1 cellular context compared by ENCODE assay signal in the genomic region with DNA sequence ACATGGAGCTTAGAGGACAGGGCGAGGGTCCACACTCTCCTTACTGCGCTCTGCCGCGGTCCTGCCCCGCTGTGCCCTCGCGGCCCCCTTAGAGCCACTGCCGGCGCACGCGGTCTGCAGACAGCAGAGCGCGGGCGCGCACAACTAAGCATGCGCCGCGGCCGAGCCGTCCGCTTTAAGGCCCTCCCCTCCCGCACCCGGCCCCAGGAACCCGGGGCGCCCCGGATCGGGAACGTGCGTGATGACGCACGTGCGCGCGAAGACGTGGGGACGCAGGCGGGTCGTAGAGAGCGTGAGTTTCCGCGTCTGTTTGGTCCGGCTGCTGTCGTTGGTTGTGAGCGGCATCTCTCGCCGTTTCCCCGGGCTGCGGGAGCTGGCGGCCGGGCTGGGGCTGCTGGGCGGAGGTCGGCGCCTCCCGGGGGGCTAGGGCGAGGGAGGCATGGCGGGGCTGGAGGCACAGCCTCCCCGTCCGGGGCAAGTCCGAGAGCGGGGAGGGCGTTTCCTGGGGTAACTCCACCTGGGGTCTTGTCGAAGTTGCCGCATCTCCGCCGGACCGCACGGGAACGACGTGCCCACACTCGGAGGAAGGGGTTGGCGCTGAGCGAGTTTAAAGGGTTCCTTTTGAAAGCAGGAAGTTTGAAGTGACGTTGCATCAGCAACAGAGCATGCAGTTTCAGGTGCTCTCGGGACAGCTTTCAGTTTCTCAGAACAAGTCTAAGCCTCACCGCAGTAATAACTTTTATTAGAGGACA.
TF ChIP-seq lines count a peak whose summit lies in the region.

A gene with protein sequence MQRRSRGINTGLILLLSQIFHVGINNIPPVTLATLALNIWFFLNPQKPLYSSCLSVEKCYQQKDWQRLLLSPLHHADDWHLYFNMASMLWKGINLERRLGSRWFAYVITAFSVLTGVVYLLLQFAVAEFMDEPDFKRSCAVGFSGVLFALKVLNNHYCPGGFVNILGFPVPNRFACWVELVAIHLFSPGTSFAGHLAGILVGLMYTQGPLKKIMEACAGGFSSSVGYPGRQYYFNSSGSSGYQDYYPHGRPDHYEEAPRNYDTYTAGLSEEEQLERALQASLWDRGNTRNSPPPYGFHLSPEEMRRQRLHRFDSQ (plus strand): TSS at position 259 of the 752 bp plus-strand sequence. CDS start 28,640 bp downstream, outside the sequence.

TF ChIP-seq in HEK293, 187 proteins besides CTCF, POLR2A, EP300 and RAD21 (continued from another document and continues in another):
- TF ChIP-seq, protein P1, sequence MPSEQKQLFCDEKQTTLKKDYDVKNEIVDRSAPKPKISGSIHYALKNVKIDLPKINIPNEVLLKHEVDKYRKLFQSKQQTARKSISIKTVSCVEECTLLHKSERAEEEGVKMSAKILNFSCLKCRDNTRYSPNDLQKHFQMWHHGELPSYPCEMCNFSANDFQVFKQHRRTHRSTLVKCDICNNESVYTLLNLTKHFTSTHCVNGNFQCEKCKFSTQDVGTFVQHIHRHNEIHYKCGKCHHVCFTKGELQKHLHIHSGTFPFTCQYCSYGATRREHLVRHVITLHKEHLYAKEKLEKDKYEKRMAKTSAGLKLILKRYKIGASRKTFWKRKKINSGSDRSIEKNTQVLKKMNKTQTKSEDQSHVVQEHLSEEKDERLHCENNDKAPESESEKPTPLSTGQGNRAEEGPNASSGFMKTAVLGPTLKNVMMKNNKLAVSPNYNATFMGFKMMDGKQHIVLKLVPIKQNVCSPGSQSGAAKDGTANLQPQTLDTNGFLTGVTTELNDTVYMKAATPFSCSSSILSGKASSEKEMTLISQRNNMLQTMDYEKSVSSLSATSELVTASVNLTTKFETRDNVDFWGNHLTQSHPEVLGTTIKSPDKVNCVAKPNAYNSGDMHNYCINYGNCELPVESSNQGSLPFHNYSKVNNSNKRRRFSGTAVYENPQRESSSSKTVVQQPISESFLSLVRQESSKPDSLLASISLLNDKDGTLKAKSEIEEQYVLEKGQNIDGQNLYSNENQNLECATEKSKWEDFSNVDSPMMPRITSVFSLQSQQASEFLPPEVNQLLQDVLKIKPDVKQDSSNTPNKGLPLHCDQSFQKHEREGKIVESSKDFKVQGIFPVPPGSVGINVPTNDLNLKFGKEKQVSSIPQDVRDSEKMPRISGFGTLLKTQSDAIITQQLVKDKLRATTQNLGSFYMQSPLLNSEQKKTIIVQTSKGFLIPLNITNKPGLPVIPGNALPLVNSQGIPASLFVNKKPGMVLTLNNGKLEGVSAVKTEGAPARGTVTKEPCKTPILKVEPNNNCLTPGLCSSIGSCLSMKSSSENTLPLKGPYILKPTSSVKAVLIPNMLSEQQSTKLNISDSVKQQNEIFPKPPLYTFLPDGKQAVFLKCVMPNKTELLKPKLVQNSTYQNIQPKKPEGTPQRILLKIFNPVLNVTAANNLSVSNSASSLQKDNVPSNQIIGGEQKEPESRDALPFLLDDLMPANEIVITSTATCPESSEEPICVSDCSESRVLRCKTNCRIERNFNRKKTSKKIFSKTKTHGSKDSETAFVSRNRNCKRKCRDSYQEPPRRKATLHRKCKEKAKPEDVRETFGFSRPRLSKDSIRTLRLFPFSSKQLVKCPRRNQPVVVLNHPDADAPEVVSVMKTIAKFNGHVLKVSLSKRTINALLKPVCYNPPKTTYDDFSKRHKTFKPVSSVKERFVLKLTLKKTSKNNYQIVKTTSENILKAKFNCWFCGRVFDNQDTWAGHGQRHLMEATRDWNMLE (tag by site-specific recombination; conservative IDR thresholded peaks at IDR 0.05; ENCODE audit: low read depth), result peak; percentile 42
- TF ChIP-seq KLF9 (tag by site-specific recombination; IDR thresholded peaks at IDR 0.05; ENCODE audit: low read depth), result no peak
- no peak for TF ChIP-seq ZNF146 (tag by site-specific recombination; IDR thresholded peaks at IDR 0.05)
- TF ChIP-seq ZSCAN16 (tag by site-specific recombination; IDR thresholded peaks at IDR 0.05), result no peak
- no peak for TF ChIP-seq YY2 (tag by site-specific recombination; IDR thresholded peaks at IDR 0.05)
- no peak for TF ChIP-seq EGR2 (tag by site-specific recombination; IDR thresholded peaks at IDR 0.05; ENCODE audit: low read depth)
- no peak for TF ChIP-seq ZNF571 (tag by site-specific recombination; IDR thresholded peaks at IDR 0.05)
- no peak for TF ChIP-seq ZFHX2 (tag by site-specific recombination; conservative IDR thresholded peaks at IDR 0.05)
- no peak for TF ChIP-seq SALL2 (tag by site-specific recombination; IDR thresholded peaks at IDR 0.05; ENCODE audit: borderline replicate concordance)
- TF ChIP-seq ZNF768 (tag by site-specific recombination; IDR thresholded peaks at IDR 0.05), result no peak
- TF ChIP-seq, protein P2, sequence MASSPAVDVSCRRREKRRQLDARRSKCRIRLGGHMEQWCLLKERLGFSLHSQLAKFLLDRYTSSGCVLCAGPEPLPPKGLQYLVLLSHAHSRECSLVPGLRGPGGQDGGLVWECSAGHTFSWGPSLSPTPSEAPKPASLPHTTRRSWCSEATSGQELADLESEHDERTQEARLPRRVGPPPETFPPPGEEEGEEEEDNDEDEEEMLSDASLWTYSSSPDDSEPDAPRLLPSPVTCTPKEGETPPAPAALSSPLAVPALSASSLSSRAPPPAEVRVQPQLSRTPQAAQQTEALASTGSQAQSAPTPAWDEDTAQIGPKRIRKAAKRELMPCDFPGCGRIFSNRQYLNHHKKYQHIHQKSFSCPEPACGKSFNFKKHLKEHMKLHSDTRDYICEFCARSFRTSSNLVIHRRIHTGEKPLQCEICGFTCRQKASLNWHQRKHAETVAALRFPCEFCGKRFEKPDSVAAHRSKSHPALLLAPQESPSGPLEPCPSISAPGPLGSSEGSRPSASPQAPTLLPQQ (tag by site-specific recombination; IDR thresholded peaks at IDR 0.05), result peak; percentile 99
- peak; percentile 57; the same call in 1 of the 2 replicates for TF ChIP-seq ZEB2 (tag by site-specific recombination; IDR thresholded peaks at IDR 0.05)
- no peak for TF ChIP-seq ZNF544 (tag by site-specific recombination; IDR thresholded peaks at IDR 0.05)
- no peak for TF ChIP-seq MYNN (tag by site-specific recombination; IDR thresholded peaks at IDR 0.05; ENCODE audit: borderline replicate concordance)
- TF ChIP-seq, protein P3, sequence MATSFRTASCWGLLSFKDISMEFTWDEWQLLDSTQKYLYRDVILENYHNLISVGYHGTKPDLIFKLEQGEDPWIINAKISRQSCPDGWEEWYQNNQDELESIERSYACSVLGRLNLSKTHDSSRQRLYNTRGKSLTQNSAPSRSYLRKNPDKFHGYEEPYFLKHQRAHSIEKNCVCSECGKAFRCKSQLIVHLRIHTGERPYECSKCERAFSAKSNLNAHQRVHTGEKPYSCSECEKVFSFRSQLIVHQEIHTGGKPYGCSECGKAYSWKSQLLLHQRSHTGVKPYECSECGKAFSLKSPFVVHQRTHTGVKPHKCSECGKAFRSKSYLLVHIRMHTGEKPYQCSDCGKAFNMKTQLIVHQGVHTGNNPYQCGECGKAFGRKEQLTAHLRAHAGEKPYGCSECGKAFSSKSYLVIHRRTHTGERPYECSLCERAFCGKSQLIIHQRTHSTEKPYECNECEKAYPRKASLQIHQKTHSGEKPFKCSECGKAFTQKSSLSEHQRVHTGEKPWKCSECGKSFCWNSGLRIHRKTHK (tag by site-specific recombination; IDR thresholded peaks at IDR 0.05), result no peak
- no peak for TF ChIP-seq ZNF621 (tag by site-specific recombination; IDR thresholded peaks at IDR 0.05)
- TF ChIP-seq, protein P4, sequence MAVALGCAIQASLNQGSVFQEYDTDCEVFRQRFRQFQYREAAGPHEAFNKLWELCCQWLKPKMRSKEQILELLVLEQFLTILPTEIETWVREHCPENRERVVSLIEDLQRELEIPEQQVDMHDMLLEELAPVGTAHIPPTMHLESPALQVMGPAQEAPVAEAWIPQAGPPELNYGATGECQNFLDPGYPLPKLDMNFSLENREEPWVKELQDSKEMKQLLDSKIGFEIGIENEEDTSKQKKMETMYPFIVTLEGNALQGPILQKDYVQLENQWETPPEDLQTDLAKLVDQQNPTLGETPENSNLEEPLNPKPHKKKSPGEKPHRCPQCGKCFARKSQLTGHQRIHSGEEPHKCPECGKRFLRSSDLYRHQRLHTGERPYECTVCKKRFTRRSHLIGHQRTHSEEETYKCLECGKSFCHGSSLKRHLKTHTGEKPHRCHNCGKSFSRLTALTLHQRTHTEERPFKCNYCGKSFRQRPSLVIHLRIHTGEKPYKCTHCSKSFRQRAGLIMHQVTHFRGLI (tag by site-specific recombination; IDR thresholded peaks at IDR 0.05), result no peak
- TF ChIP-seq ZNF426 (tag by site-specific recombination; IDR thresholded peaks at IDR 0.05), result no peak
- TF ChIP-seq ZNF510 (tag by site-specific recombination; IDR thresholded peaks at IDR 0.05; ENCODE audit: insufficient replicate concordance), result no peak
- TF ChIP-seq ZNF658 (tag by site-specific recombination; IDR thresholded peaks at IDR 0.05), result no peak
- no peak for TF ChIP-seq HOXA7 (CRISPR knock-in tag; IDR thresholded peaks at IDR 0.05; ENCODE audit: borderline replicate concordance)
- no peak for TF ChIP-seq ZNF707 (tag by site-specific recombination; IDR thresholded peaks at IDR 0.05)
- TF ChIP-seq TRIM28 (IDR thresholded peaks at IDR 0.05; ENCODE audit: borderline replicate concordance, low read length), result no peak; the same call in 1 of the 2 replicates
- no peak for TF ChIP-seq ZNF114 (tag by site-specific recombination; IDR thresholded peaks at IDR 0.05)
- no peak for TF ChIP-seq ZNF623 (tag by site-specific recombination; IDR thresholded peaks at IDR 0.05)
- no peak for TF ChIP-seq ZNF530 (tag by site-specific recombination; IDR thresholded peaks at IDR 0.05; ENCODE audit: low read depth)
- no peak for TF ChIP-seq ZNF670 (tag by site-specific recombination; IDR thresholded peaks at IDR 0.05; ENCODE audit: low read depth)
- no peak for TF ChIP-seq OSR2 (tag by site-specific recombination; IDR thresholded peaks at IDR 0.05)
- TF ChIP-seq, protein P5, sequence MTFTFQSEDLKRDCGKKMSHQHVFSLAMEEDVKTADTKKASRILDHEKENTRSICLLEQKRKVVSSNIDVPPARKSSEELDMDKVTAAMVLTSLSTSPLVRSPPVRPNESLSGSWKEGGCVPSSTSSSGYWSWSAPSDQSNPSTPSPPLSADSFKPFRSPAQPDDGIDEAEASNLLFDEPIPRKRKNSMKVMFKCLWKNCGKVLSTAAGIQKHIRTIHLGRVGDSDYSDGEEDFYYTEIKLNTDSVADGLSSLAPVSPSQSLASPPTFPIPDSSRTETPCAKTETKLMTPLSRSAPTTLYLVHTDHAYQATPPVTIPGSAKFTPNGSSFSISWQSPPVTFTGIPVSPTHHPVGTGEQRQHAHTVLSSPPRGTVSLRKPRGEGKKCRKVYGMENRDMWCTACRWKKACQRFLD (tag by site-specific recombination; IDR thresholded peaks at IDR 0.05), result no peak
- TF ChIP-seq ZNF473 (tag by site-specific recombination; IDR thresholded peaks at IDR 0.05), result no peak
- no peak for TF ChIP-seq ZNF184 (tag by site-specific recombination; IDR thresholded peaks at IDR 0.05)
- TF ChIP-seq ZNF157 (tag by site-specific recombination; IDR thresholded peaks at IDR 0.05), result no peak
- TF ChIP-seq, protein P6, sequence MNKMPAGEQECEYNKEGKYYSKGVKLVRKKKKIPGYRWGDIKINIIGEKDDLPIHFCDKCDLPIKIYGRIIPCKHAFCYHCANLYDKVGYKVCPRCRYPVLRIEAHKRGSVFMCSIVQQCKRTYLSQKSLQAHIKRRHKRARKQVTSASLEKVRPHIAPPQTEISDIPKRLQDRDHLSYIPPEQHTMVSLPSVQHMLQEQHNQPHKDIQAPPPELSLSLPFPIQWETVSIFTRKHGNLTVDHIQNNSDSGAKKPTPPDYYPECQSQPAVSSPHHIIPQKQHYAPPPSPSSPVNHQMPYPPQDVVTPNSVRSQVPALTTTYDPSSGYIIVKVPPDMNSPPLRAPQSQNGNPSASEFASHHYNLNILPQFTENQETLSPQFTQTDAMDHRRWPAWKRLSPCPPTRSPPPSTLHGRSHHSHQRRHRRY (tag by site-specific recombination; IDR thresholded peaks at IDR 0.05), result no peak
- TF ChIP-seq, protein P7, sequence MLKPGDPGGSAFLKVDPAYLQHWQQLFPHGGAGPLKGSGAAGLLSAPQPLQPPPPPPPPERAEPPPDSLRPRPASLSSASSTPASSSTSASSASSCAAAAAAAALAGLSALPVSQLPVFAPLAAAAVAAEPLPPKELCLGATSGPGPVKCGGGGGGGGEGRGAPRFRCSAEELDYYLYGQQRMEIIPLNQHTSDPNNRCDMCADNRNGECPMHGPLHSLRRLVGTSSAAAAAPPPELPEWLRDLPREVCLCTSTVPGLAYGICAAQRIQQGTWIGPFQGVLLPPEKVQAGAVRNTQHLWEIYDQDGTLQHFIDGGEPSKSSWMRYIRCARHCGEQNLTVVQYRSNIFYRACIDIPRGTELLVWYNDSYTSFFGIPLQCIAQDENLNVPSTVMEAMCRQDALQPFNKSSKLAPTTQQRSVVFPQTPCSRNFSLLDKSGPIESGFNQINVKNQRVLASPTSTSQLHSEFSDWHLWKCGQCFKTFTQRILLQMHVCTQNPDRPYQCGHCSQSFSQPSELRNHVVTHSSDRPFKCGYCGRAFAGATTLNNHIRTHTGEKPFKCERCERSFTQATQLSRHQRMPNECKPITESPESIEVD (tag by site-specific recombination; IDR thresholded peaks at IDR 0.05), result no peak
- TF ChIP-seq GFI1B (tag by site-specific recombination; IDR thresholded peaks at IDR 0.05), result no peak
- TF ChIP-seq, protein P8, sequence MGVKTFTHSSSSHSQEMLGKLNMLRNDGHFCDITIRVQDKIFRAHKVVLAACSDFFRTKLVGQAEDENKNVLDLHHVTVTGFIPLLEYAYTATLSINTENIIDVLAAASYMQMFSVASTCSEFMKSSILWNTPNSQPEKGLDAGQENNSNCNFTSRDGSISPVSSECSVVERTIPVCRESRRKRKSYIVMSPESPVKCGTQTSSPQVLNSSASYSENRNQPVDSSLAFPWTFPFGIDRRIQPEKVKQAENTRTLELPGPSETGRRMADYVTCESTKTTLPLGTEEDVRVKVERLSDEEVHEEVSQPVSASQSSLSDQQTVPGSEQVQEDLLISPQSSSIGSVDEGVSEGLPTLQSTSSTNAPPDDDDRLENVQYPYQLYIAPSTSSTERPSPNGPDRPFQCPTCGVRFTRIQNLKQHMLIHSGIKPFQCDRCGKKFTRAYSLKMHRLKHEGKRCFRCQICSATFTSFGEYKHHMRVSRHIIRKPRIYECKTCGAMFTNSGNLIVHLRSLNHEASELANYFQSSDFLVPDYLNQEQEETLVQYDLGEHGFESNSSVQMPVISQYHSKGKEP (tag by site-specific recombination; IDR thresholded peaks at IDR 0.05), result no peak
- no peak for TF ChIP-seq ZNF785 (tag by site-specific recombination; IDR thresholded peaks at IDR 0.05)
- TF ChIP-seq, protein P9, sequence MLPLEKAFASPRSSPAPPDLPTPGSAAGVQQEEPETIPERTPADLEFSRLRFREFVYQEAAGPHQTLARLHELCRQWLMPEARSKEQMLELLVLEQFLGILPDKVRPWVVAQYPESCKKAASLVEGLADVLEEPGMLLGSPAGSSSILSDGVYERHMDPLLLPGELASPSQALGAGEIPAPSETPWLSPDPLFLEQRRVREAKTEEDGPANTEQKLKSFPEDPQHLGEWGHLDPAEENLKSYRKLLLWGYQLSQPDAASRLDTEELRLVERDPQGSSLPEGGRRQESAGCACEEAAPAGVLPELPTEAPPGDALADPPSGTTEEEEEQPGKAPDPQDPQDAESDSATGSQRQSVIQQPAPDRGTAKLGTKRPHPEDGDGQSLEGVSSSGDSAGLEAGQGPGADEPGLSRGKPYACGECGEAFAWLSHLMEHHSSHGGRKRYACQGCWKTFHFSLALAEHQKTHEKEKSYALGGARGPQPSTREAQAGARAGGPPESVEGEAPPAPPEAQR (tag by site-specific recombination; IDR thresholded peaks at IDR 0.05), result no peak
- TF ChIP-seq ZBTB8A (tag by site-specific recombination; IDR thresholded peaks at IDR 0.05), result peak; percentile 91
- no peak for TF ChIP-seq PRDM1 (tag by site-specific recombination; IDR thresholded peaks at IDR 0.05)
